Comparison of ENCODE assay signal across 15 cellular contexts in genomic region chr10:103467391-103467790, GRCh38. TPM values are rescaled to one million over a fixed set of nuclear protein-coding genes. Genes with fewer than 3 reads are reported as not detected.
DNase-seq lines count a peak whose midpoint lies in the region; ATAC-seq and TF ChIP-seq lines count a peak whose summit lies in the region.
"Had no signal": no experiment of that assay in that cellular context is flagged by ENCODE, and none has a peak within 500 bp of the region (broad histone marks: within the 10 kb centered on the region; RNA-seq: fewer than 3 reads in every experiment).

No MANE protein-coding gene starts in this region.

- peak overlapping the region; percentile 28; the same call in 1 of the 2 replicates for H3K4me3 ChIP-seq in OCI-LY3 (ENCODE audit: low read length)
- no peak overlapping the region for H3K4me3 ChIP-seq in osteoblast (ENCODE audit: insufficient read depth, low read length)
- no peak overlapping the region for H3K4me3 ChIP-seq in ovary
- H3K4me3 ChIP-seq: gastroesophageal sphincter, SK-N-MC had no signal

- TF ChIP-seq POLR2A in GM18505 (IDR thresholded peaks at IDR 0.05; ENCODE audit: borderline replicate concordance, extremely low read depth, insufficient read depth, insufficient read length) (peak; percentile 39), ovary (IDR thresholded peaks at IDR 0.05) (no peak)

- no peak for ATAC-seq in GM18505 (IDR thresholded peaks at IDR 0.05; ENCODE audit: unreplicated experiment)
- peak; percentile 28 for ATAC-seq in GM21717 (IDR thresholded peaks at IDR 0.05; ENCODE audit: unreplicated experiment)
- no peak for ATAC-seq in GM21576 (IDR thresholded peaks at IDR 0.05; ENCODE audit: unreplicated experiment)
- ATAC-seq: gastroesophageal sphincter; stimulated activated naive CD8-positive, alpha-beta T cell treated with anti-CD3 and anti-CD28 coated beads, Interleukin-15, Interleukin-2, amounts not matched to agents 100 U/mL and 50 U/mL, for 24 hours had no signal

- H3K36me3 ChIP-seq in OCI-LY3 (replicated peaks; ENCODE audit: low read depth, low read length) (no peaks in the 10 kb centered on the region), osteoblast (ENCODE audit: insufficient read depth, low read length) (no peaks in the 10 kb centered on the region), ovary (no peaks in the 10 kb centered on the region)
- H3K36me3 ChIP-seq: gastroesophageal sphincter had no signal

- H3K9ac ChIP-seq in OCI-LY3 (ENCODE audit: low read length) = peak overlapping the region; percentile 46; the same call in 1 of the 2 replicates

- H4K20me1 ChIP-seq in OCI-LY3 (ENCODE audit: insufficient read depth, low read length) (no peaks in the 10 kb centered on the region), osteoblast (ENCODE audit: insufficient read depth, low read length) (no peaks in the 10 kb centered on the region)

- WGBS in ovary, 3 donors = 79 to 87% (median 82%) methylated on average over 9 of the region's 9 CpGs

- intact Hi-C loops in ovary (cut with DNase I) = no loop called here

- H3K27me3 ChIP-seq in OCI-LY3 (ENCODE audit: low read depth, low read length) = no peaks in the 10 kb centered on the region
- no peaks in the 10 kb centered on the region for H3K27me3 ChIP-seq in osteoblast (ENCODE audit: insufficient read depth, low read length)
- no peaks in the 10 kb centered on the region for H3K27me3 ChIP-seq in ovary

- peak overlapping the region; percentile 66 for H2AFZ ChIP-seq in OCI-LY3 (ENCODE audit: low read depth, low read length)
- no peak overlapping the region for H2AFZ ChIP-seq in osteoblast (ENCODE audit: low read length)

- H3K79me2 ChIP-seq in OCI-LY3 (ENCODE audit: low read length) (no peaks in the 10 kb centered on the region), osteoblast (ENCODE audit: insufficient read depth, low read length) (no peaks in the 10 kb centered on the region)

- peak overlapping the region; percentile 75 for H3K27ac ChIP-seq in OCI-LY3 (ENCODE audit: low read length)
- H3K27ac ChIP-seq in osteoblast (ENCODE audit: low read depth, low read length) = no peak overlapping the region
- H3K27ac ChIP-seq in ovary = no peak overlapping the region
- H3K27ac ChIP-seq: gastroesophageal sphincter, SK-N-MC had no signal

- DNase-seq in osteoblast (ENCODE audit: insufficient read length, low spot score, missing footprints) = peak; percentile 23
- DNase-seq in D341Med (ENCODE audit: low spot score) = no peak
- no peak for DNase-seq in ovary
- DNase-seq: cerebellar nuclear complex; H9; midbrain; occipital lobe; stimulated activated naive CD8-positive, alpha-beta T cell treated with anti-CD3 and anti-CD28 coated beads, Interleukin-15, Interleukin-2, amounts not matched to agents 100 U/mL and 50 U/mL, for 24 hours had no signal

- TF ChIP-seq EP300 in ovary (IDR thresholded peaks at IDR 0.05) = no peak

- peaks cover 78% of the 10 kb centered on the region for H3K4me1 ChIP-seq in OCI-LY3 (ENCODE audit: low read length)
- no peaks in the 10 kb centered on the region for H3K4me1 ChIP-seq in osteoblast (ENCODE audit: insufficient read depth, low read length)
- H3K4me1 ChIP-seq in ovary (ENCODE audit: insufficient read depth) = no peaks in the 10 kb centered on the region

- no peak for TF ChIP-seq CTCF in OCI-LY3 (IDR thresholded peaks at IDR 0.05; ENCODE audit: low read depth, low read length)
- no peak for TF ChIP-seq CTCF in osteoblast (IDR thresholded peaks at IDR 0.05; ENCODE audit: extremely low read depth, low read depth, low read length)
- no peak for TF ChIP-seq CTCF in ovary (IDR thresholded peaks at IDR 0.05)

- H3K4me2 ChIP-seq in OCI-LY3 (ENCODE audit: low read length) = peak overlapping the region; percentile 50
- H3K4me2 ChIP-seq in osteoblast (ENCODE audit: insufficient read depth, low read length) = no peak overlapping the region

- no peaks in the 10 kb centered on the region for H3K9me3 ChIP-seq in OCI-LY3 (ENCODE audit: insufficient read depth, low read length)
- H3K9me3 ChIP-seq in osteoblast (ENCODE audit: low read depth, low read length) = no peaks in the 10 kb centered on the region
- H3K9me3 ChIP-seq in ovary = no peaks in the 10 kb centered on the region
- H3K9me3 ChIP-seq: gastroesophageal sphincter had no signal

RNA-seq across cellular contexts. Expression of gene CALHM1, which starts 8.7 kb away (rescaled TPM):
- total RNA-seq in osteoblast (not detected in 2 replicates), ovary (not detected)
- polyA plus RNA-seq in ovary = not detected
- total RNA-seq: gastroesophageal sphincter, HT1080, occipital lobe had no signal

RNA-seq across cellular contexts. Expression of gene CALHM3, which starts 11.6 kb away (rescaled TPM):
- total RNA-seq in osteoblast = not detected in 2 replicates
- not detected for total RNA-seq in ovary
- polyA plus RNA-seq in ovary = not detected
- total RNA-seq: gastroesophageal sphincter, H9, HT1080, occipital lobe had no signal

RNA-seq across cellular contexts. Expression of gene CALHM2, which starts 15.2 kb away (rescaled TPM):
- total RNA-seq in osteoblast = 54.6 and 56.3 TPM in 2 replicates
- total RNA-seq in ovary = 10 to 100 TPM; 46.5 to 90.4 (median 55.3) TPM
- 100 to 1,000 TPM in 1 of 2 donors, 10 to 100 TPM in 1; 42.1 to 105 TPM for polyA plus RNA-seq in ovary
- total RNA-seq: H9, HT1080 had no signal

RNA-seq across cellular contexts. Expression of gene NEURL1, which starts 26.1 kb away (rescaled TPM):
- total RNA-seq in osteoblast = under 0.01 TPM in 1 of 2 replicates, not detected in the other
- total RNA-seq in ovary = 1 to 10 TPM; 2.4 to 5.6 (median 3.2) TPM
- 1 to 10 TPM in 1 of 2 donors, under 1 TPM in 1; 0.28 to 1.8 TPM for polyA plus RNA-seq in ovary
- total RNA-seq: HT1080 had no signal
